ENCODE assay signal across 8 cellular contexts in the genomic region with DNA sequence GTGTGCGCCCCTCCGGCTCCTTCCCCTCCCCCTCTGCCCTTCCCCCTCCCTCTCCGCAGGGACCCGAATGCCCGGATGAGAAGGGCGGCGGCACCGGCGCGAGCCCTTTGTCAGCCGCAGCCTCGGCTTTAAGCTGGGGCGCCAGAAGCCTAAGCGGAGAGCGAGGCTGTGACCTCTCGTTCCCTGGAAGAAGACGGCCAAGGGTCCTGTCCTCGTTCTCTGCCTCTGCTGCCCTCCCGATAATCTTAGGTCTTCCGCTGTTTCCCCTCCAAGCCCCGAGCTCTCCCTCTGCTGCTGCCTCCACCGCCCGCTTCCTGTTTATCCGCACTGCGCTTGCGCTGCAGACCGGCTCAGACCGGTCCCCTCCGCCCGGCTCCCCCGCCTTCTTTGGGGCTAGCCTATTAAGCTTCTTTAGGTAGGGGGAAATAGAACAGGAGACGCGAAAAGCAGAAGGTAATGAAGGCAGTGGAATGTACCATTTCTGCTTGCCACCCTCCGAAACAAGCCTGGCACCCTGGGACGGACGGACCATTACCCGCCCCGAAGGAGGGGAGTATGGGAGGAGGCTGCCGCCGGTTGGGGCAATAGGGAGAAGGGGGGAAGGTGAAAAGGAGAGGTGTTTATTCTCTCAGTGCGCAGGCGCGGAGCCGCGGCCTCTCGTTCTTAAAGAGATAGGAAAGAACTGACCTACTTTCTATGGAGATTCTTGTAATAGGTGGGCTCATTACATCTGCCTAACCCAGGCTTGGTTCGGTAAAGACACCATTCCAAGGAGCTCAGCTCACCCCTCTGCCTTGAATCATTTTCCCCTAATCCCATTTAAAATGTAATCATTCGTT. TPM values are rescaled to one million over a fixed set of nuclear protein-coding genes. Genes with fewer than 3 reads are reported as not detected.
DNase-seq lines count a peak whose midpoint lies in the region; ATAC-seq lines count a peak whose summit lies in the region.

A gene (minus strand): TSS at position 326 of the 839 bp plus-strand sequence. CDS start 422 bp downstream, outside the sequence.

- H3K27ac Mint-ChIP-seq in IgD-negative memory B cell = peak within 1 kb of the TSS; percentile 95 to 97 (median 95)

- DNase-seq in DMS 273 treated with DMSO at 0.1 percent for 48 hours (lab: John Stamatoyannopoulos, UW) (peak; percentile 98), OCI-M2 (lab: John Stamatoyannopoulos, UW; ENCODE audit: unreplicated experiment) (peak; percentile 91), activated T-cell treated with anti-CD3 and anti-CD28 coated beads for 4 hours (peak; percentile 94), epidermal melanocyte (ENCODE audit: insufficient read length, low spot score) (peak; percentile 91), middle frontal gyrus (ENCODE audit: extremely low spot score, low spot score) (peak; percentile 86)
- peak; percentile 94 to 96 for DNase-seq in stimulated activated CD8-positive, alpha-beta memory T cell treated with anti-CD3 and anti-CD28 coated beads, Interleukin-2, amount 100 ng/mL, for 48 hours (ENCODE audit: low read depth in 2 of 2)

- ATAC-seq in GM21529 (IDR thresholded peaks at IDR 0.05; ENCODE audit: unreplicated experiment) = peak; percentile 86

- no peaks in the 10 kb centered on the region for H3K36me3 Mint-ChIP-seq in IgD-negative memory B cell

- H3K4me1 Mint-ChIP-seq in IgD-negative memory B cell = peaks cover 19 to 28% (median 20%) of the 10 kb centered on the region in 3 donors

- no peaks in the 10 kb centered on the region for H3K27me3 Mint-ChIP-seq in IgD-negative memory B cell

- no peaks in the 10 kb centered on the region for H3K9me3 Mint-ChIP-seq in IgD-negative memory B cell

- H3K4me3 Mint-ChIP-seq in IgD-negative memory B cell = peak within 1 kb of the TSS; percentile 89 to 100 (median 96)

RNA-seq across cellular contexts. Expression of the gene that starts here (rescaled TPM):
- polyA plus RNA-seq in IgD-negative memory B cell = 47.8 TPM

Comparison
In these comparisons a context has a peak if more than half of its experiments do, and no peak if none do; other contexts are left out.
1. Peak in every context shown above with its lines: DNase-seq and ATAC-seq.